Comparison of ENCODE assay signal across 1 cellular context in the genomic region with DNA sequence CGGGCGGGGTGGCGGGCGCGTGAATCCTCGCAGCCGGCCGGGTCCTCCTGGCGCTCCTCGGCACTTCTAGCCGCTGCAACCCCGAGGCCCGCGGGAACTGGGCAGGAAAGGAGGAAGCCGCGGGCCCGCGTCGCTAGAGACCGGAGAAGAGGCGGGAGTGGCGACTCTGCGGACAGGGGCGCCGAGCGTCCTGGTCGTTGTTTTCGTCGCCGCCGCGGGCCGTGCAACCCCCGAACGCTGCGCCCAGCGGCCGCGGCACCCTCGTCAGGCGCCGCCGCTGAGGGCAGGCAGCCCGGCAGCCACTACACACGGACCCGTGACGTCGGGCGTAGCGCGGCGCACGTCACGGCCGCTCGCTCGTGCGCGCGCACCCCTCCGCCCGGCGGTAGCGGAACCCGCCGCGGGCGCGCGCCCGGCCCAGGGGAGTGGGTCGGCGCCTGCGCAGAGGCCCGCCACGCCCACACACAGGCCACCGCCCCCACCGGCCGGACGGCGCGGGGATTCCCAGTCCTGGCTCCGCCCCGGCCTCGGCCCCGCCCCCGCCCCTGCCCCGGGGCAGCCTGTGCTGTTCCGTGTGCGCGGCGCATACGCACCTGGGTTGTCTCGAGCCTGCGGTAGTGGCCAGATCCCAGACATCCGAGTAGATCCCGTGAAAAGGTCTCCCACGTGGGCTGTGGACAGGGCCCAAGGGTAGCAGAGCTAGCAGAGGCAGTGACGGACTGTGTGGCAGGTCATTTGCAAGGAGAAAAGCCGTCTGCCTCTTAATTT.
TF ChIP-seq lines count a peak whose summit lies in the region.

A gene with protein sequence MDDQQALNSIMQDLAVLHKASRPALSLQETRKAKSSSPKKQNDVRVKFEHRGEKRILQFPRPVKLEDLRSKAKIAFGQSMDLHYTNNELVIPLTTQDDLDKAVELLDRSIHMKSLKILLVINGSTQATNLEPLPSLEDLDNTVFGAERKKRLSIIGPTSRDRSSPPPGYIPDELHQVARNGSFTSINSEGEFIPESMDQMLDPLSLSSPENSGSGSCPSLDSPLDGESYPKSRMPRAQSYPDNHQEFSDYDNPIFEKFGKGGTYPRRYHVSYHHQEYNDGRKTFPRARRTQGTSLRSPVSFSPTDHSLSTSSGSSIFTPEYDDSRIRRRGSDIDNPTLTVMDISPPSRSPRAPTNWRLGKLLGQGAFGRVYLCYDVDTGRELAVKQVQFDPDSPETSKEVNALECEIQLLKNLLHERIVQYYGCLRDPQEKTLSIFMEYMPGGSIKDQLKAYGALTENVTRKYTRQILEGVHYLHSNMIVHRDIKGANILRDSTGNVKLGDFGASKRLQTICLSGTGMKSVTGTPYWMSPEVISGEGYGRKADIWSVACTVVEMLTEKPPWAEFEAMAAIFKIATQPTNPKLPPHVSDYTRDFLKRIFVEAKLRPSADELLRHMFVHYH (minus strand): TSS at position 321 of the 768 bp plus-strand sequence. CDS start 44,846 bp downstream, outside the sequence.

TF ChIP-seq in K562, 482 proteins besides CTCF, POLR2A, EP300 and RAD21 (continued from another document and continues in another):
- TF ChIP-seq, protein P1, sequence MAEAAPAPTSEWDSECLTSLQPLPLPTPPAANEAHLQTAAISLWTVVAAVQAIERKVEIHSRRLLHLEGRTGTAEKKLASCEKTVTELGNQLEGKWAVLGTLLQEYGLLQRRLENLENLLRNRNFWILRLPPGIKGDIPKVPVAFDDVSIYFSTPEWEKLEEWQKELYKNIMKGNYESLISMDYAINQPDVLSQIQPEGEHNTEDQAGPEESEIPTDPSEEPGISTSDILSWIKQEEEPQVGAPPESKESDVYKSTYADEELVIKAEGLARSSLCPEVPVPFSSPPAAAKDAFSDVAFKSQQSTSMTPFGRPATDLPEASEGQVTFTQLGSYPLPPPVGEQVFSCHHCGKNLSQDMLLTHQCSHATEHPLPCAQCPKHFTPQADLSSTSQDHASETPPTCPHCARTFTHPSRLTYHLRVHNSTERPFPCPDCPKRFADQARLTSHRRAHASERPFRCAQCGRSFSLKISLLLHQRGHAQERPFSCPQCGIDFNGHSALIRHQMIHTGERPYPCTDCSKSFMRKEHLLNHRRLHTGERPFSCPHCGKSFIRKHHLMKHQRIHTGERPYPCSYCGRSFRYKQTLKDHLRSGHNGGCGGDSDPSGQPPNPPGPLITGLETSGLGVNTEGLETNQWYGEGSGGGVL (CRISPR knock-in tag; IDR thresholded peaks at IDR 0.05), result no peak
- TF ChIP-seq SPI1 (IDR thresholded peaks at IDR 0.05; ENCODE audit: borderline replicate concordance, low read depth, low read length) (no peak), KLF13 (tag; IDR thresholded peaks at IDR 0.05; ENCODE audit: borderline replicate concordance, low read depth) (no peak), MAZ (CRISPR knock-in tag; conservative IDR thresholded peaks at IDR 0.05 in 1 of 2, IDR thresholded peaks at IDR 0.05 in 1 of 2) (peak in 1 of 2 experiments; percentile 15; a peak in 1 of 4 replicates), ZNF282 (CRISPR knock-in tag; IDR thresholded peaks at IDR 0.05) (no peak), KDM5B (IDR thresholded peaks at IDR 0.05; ENCODE audit: insufficient replicate concordance, low read depth, low read length) (peak; percentile 80), ZNF197 (CRISPR knock-in tag; IDR thresholded peaks at IDR 0.05; ENCODE audit: low read depth) (no peak), ZBTB17 (CRISPR knock-in tag; IDR thresholded peaks at IDR 0.05) (no peak), NUFIP1 (IDR thresholded peaks at IDR 0.05; ENCODE audit: partially characterized antibody) (no peak), HDAC2 (IDR thresholded peaks at IDR 0.05) (no peak), ZNF551 (CRISPR knock-in tag; IDR thresholded peaks at IDR 0.05) (no peak), POLR2H (tag; IDR thresholded peaks at IDR 0.05; ENCODE audit: low read depth) (peak; percentile 34), HOXB6 (CRISPR knock-in tag; IDR thresholded peaks at IDR 0.05; ENCODE audit: borderline replicate concordance) (no peak), ARID1B (IDR thresholded peaks at IDR 0.05) (no peak), NFATC3 (IDR thresholded peaks at IDR 0.05) (no peak), SIN3A (IDR thresholded peaks at IDR 0.05; ENCODE audit: borderline replicate concordance in 2 of 2, control insufficient read depth in 1 of 2, low read depth in 2 of 2, low read length in 2 of 2) (peak in 1 of 2 experiments; percentile 39; a peak in 2 of 4 replicates), CHCHD3 (CRISPR knock-in tag; IDR thresholded peaks at IDR 0.05) (no peak), SMARCE1 (IDR thresholded peaks at IDR 0.05) (no peak), HMG20B (CRISPR knock-in tag; IDR thresholded peaks at IDR 0.05) (no peak), MLX (CRISPR knock-in tag; conservative IDR thresholded peaks at IDR 0.05) (no peak), ZNF766 (CRISPR knock-in tag; conservative IDR thresholded peaks at IDR 0.05) (no peak; the same call in 1 of the 2 replicates), ZNF75A (CRISPR knock-in tag; IDR thresholded peaks at IDR 0.05) (no peak), TAF9B (IDR thresholded peaks at IDR 0.05; ENCODE audit: partially characterized antibody) (peak; percentile 46), YBX1 (IDR thresholded peaks at IDR 0.05) (no peak), GTF2E2 (tag; IDR thresholded peaks at IDR 0.05) (peak; percentile 34; the same call in 1 of the 2 replicates), MGA (IDR thresholded peaks at IDR 0.05) (no peak; the same call in 1 of the 2 replicates), PTBP1 (IDR thresholded peaks at IDR 0.05; ENCODE audit: low read depth, low read length) (no peak), TCF7L2 (IDR thresholded peaks at IDR 0.05; ENCODE audit: low read depth, low read length) (no peak), ZNF140 (CRISPR knock-in tag; IDR thresholded peaks at IDR 0.05) (no peak), ZNF586 (CRISPR knock-in tag; conservative IDR thresholded peaks at IDR 0.05) (no peak), HCFC1 (IDR thresholded peaks at IDR 0.05; ENCODE audit: low read depth, low read length) (no peak; the same call in 1 of the 2 replicates), MTA1 (IDR thresholded peaks at IDR 0.05; ENCODE audit: borderline replicate concordance) (no peak), IRF2 (CRISPR knock-in tag; IDR thresholded peaks at IDR 0.05) (no peak), MCM7 (IDR thresholded peaks at IDR 0.05) (no peak), SOX6 (IDR thresholded peaks at IDR 0.05) (no peak; the same call in 1 of the 2 replicates)
- TF ChIP-seq, protein P2, sequence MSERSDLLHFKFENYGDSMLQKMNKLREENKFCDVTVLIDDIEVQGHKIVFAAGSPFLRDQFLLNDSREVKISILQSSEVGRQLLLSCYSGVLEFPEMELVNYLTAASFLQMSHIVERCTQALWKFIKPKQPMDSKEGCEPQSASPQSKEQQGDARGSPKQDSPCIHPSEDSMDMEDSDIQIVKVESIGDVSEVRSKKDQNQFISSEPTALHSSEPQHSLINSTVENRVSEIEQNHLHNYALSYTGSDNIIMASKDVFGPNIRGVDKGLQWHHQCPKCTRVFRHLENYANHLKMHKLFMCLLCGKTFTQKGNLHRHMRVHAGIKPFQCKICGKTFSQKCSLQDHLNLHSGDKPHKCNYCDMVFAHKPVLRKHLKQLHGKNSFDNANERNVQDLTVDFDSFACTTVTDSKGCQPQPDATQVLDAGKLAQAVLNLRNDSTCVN (CRISPR knock-in tag; IDR thresholded peaks at IDR 0.05), result no peak
- TF ChIP-seq, protein P3, sequence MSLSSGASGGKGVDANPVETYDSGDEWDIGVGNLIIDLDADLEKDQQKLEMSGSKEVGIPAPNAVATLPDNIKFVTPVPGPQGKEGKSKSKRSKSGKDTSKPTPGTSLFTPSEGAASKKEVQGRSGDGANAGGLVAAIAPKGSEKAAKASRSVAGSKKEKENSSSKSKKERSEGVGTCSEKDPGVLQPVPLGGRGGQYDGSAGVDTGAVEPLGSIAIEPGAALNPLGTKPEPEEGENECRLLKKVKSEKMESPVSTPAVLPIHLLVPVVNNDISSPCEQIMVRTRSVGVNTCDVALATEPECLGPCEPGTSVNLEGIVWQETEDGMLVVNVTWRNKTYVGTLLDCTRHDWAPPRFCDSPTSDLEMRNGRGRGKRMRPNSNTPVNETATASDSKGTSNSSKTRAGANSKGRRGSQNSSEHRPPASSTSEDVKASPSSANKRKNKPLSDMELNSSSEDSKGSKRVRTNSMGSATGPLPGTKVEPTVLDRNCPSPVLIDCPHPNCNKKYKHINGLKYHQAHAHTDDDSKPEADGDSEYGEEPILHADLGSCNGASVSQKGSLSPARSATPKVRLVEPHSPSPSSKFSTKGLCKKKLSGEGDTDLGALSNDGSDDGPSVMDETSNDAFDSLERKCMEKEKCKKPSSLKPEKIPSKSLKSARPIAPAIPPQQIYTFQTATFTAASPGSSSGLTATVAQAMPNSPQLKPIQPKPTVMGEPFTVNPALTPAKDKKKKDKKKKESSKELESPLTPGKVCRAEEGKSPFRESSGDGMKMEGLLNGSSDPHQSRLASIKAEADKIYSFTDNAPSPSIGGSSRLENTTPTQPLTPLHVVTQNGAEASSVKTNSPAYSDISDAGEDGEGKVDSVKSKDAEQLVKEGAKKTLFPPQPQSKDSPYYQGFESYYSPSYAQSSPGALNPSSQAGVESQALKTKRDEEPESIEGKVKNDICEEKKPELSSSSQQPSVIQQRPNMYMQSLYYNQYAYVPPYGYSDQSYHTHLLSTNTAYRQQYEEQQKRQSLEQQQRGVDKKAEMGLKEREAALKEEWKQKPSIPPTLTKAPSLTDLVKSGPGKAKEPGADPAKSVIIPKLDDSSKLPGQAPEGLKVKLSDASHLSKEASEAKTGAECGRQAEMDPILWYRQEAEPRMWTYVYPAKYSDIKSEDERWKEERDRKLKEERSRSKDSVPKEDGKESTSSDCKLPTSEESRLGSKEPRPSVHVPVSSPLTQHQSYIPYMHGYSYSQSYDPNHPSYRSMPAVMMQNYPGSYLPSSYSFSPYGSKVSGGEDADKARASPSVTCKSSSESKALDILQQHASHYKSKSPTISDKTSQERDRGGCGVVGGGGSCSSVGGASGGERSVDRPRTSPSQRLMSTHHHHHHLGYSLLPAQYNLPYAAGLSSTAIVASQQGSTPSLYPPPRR (CRISPR knock-in tag; IDR thresholded peaks at IDR 0.05; ENCODE audit: borderline replicate concordance), result no peak
